ENCODE assay signal across 12 cellular contexts in genomic region chr6:154555075-154555677, GRCh38. TPM values are rescaled to one million over a fixed set of nuclear protein-coding genes. Genes with fewer than 3 reads are reported as not detected.
DNase-seq lines count a peak whose midpoint lies in the region; ATAC-seq and TF ChIP-seq lines count a peak whose summit lies in the region.
"Had no signal": no experiment of that assay in that cellular context is flagged by ENCODE, and none has a peak within 500 bp of the region (broad histone marks: within the 10 kb centered on the region; RNA-seq: fewer than 3 reads in every experiment).

No MANE protein-coding gene starts in this region.

- DNase-seq in HEK293T (ENCODE audit: extremely low spot score) (peak; percentile 49), SW480 (ENCODE audit: low spot score) (peak; percentile 33), heart left ventricle (no peak), pulmonary artery endothelial cell (ENCODE audit: low read depth, low spot score) (peak; percentile 47), MM.1S (no peak), ureter (ENCODE audit: low spot score) (no peak)
- DNase-seq in activated effector memory CD4-positive, alpha-beta T cell treated with anti-CD3 and anti-CD28 coated beads, Interleukin-2, amount 50 U/mL, for 16 hours = no peak
- DNase-seq: DMS153; naive thymus-derived CD4-positive, alpha-beta T cell; stimulated activated CD4-positive, alpha-beta T cell treated with anti-CD3 and anti-CD28 coated beads, Interleukin-15, amount 100 ng/mL, for 24 hours; stimulated activated naive B cell treated with anti-CD40 and anti-IgM and Interleukin-4, amounts not matched to agents 10 μg/mL and 1 μg/mL and 100 μg/mL, for 72 hours had no signal

- H3K27me3 ChIP-seq in heart left ventricle (peaks cover 0 to 3% (median 0%) of the 10 kb centered on the region in 9 donors), MM.1S (replicated peaks; ENCODE audit: insufficient read depth, low read length) (no peaks in the 10 kb centered on the region)

- ATAC-seq in heart left ventricle (peak in 3 of 4 donors; percentile 32 to 38 (median 38)), GM18868 (IDR thresholded peaks at IDR 0.05; ENCODE audit: unreplicated experiment) (no peak)
- ATAC-seq: naive thymus-derived CD4-positive, alpha-beta T cell; stimulated activated naive B cell treated with anti-CD40 and anti-IgM and Interleukin-4, amounts not matched to agents 10 μg/mL and 1 μg/mL and 100 μg/mL, for 72 hours had no signal

- H3K36me3 ChIP-seq in heart left ventricle (no peaks in the 10 kb centered on the region), MM.1S (replicated peaks; ENCODE audit: insufficient read depth, low read length) (no peaks in the 10 kb centered on the region)

- H3K4me1 ChIP-seq in heart left ventricle = peaks cover 0 to 13% (median 0%) of the 10 kb centered on the region in 12 donors
- no peaks in the 10 kb centered on the region for H3K4me1 ChIP-seq in MM.1S (ENCODE audit: low read length)

- no peaks in the 10 kb centered on the region for H3F3A ChIP-seq in MM.1S (ENCODE audit: insufficient read depth, low read length)

- no peak for TF ChIP-seq POLR2A in heart left ventricle (IDR thresholded peaks at IDR 0.05)

- no peaks in the 10 kb centered on the region for H4K20me1 ChIP-seq in MM.1S (ENCODE audit: insufficient read depth, low read length)

- WGBS in heart left ventricle, 4 donors = 50 to 65% (median 61%) methylated on average over 6 of the region's 6 CpGs

- no peak overlapping the region for H3K4me3 ChIP-seq in heart left ventricle
- no peak overlapping the region for H3K4me3 ChIP-seq in MM.1S (ENCODE audit: low read length)

- no peak overlapping the region for H2AFZ ChIP-seq in MM.1S (ENCODE audit: low read length)

- H3K27ac ChIP-seq in heart left ventricle (no peak overlapping the region), MM.1S (ENCODE audit: low read length) (no peak overlapping the region)

- POLR2A ChIA-PET in HEK293T (lab: Yijun Ruan, JAX) = interaction anchor here (1.4 kb wide), 1 partner anchor 29 kb away, joined by 4 read pairs; no protein-coding TSS in a partner anchor

- TF ChIP-seq CTCF in heart left ventricle (IDR thresholded peaks at IDR 0.05) = no peak
- TF ChIP-seq CTCF in MM.1S (IDR thresholded peaks at IDR 0.05; ENCODE audit: low read length) = no peak

- no peak overlapping the region for H3K9ac ChIP-seq in MM.1S (ENCODE audit: low read length)

- H3K9me3 ChIP-seq in heart left ventricle (no peaks in the 10 kb centered on the region), MM.1S (replicated peaks; ENCODE audit: insufficient read depth, low read length) (no peaks in the 10 kb centered on the region)

- H3K4me2 ChIP-seq in MM.1S (ENCODE audit: low read depth, low read length) = no peak overlapping the region

- H3K9me2 ChIP-seq in MM.1S (replicated peaks; ENCODE audit: insufficient read depth, low read length) = no peaks in the 10 kb centered on the region

- intact Hi-C loops in heart left ventricle (cut with DNase I) = no loop called here

- CTCF ChIA-PET in HEK293T (lab: Yijun Ruan, JAX) = interaction anchor here (0.6 kb wide), 1 partner anchor 40 kb away, joined by 3 read pairs; no protein-coding TSS in a partner anchor

- H3K79me2 ChIP-seq in MM.1S (ENCODE audit: low read length) = no peaks in the 10 kb centered on the region

TF ChIP-seq in HEK293T, 16 proteins besides CTCF, POLR2A, EP300 and RAD21:
- TF ChIP-seq ARNT (IDR thresholded peaks at IDR 0.05) (peak; percentile 70; the same call in 1 of the 2 replicates), FOXM1 (IDR thresholded peaks at IDR 0.05; ENCODE audit: borderline replicate concordance) (no peak)

RNA-seq across cellular contexts. Expression of gene CNKSR3, which starts 44.7 kb away (rescaled TPM):
- total RNA-seq in heart left ventricle = 10 to 100 TPM in 8 of 9 donors, 1 to 10 TPM in 1; 9.6 to 30.7 (median 22.9) TPM
- polyA plus RNA-seq in heart left ventricle = 1 to 10 TPM; 5.9 to 9.8 TPM
- 7.3 and 11.8 TPM in 2 replicates for total RNA-seq in pulmonary artery endothelial cell
- total RNA-seq in ureter = 22.1 TPM

Comparison
In these comparisons a context has a peak if more than half of its experiments do, and no peak if none do; other contexts are left out.
1. DNase-seq: peak in HEK293T (single experiment), SW480 (single experiment) and pulmonary artery endothelial cell (single experiment); none in heart left ventricle (0 of 5), activated effector memory CD4-positive, alpha-beta T cell treated with anti-CD3 and anti-CD28 coated beads, Interleukin-2, amount 50 U/mL, for 16 hours (single experiment), MM.1S (single experiment) and ureter (single experiment).